In genomic region chr15:32536507-32537172, GRCh38 we compare ENCODE assay signal across 8 cellular contexts. TPM values are rescaled to one million over a fixed set of nuclear protein-coding genes. Genes with fewer than 3 reads are reported as not detected.
DNase-seq lines count a peak whose midpoint lies in the region; ATAC-seq, FAIRE-seq and TF ChIP-seq lines count a peak whose summit lies in the region.
"Not testable (repeated sequence)": the region's sequence is repeated elsewhere in the genome, so short reads cannot be mapped to it uniquely, and the experiment has no call there.

No MANE protein-coding gene starts in this region.

- H4K20me1 ChIP-seq in GM12878 (ENCODE audit: control insufficient read depth, insufficient read depth); osteoblast (ENCODE audit: insufficient read depth, low read length): not testable (repeated sequence)

- not testable (repeated sequence) for H3K79me2 ChIP-seq in GM12878 (ENCODE audit: control insufficient read depth, insufficient read depth, low read length); osteoblast (ENCODE audit: insufficient read depth, low read length)

- H3K36me3 ChIP-seq in GM12878 (ENCODE audit: control insufficient read depth in 2 of 2, insufficient read depth in 2 of 2, low read length in 1 of 2); left ventricle myocardium inferior; osteoblast (ENCODE audit: insufficient read depth, low read length): not testable (repeated sequence)

- in situ Hi-C loops in GM12878 (cut with MboI), result not testable (repeated sequence)

- POLR2A ChIA-PET in GM12878 (lab: Charles Lee), result not testable (repeated sequence)

- not testable (repeated sequence) for TF ChIP-seq EP300 in GM12878 (IDR thresholded peaks at IDR 0.05; ENCODE audit: borderline replicate concordance in 1 of 2, control insufficient read depth in 1 of 2, low read depth in 2 of 2, low read length in 2 of 2)

- intact Hi-C loops in GM12878 (cut with micrococcal nuclease; ENCODE audit: unreplicated experiment); left ventricle myocardium inferior (cut with micrococcal nuclease): not testable (repeated sequence)

- TF ChIP-seq CTCF in GM12878 (IDR thresholded peaks at IDR 0.05 in 2 of 3, conservative IDR thresholded peaks at IDR 0.05 in 1 of 3; ENCODE audit: control insufficient read depth in 2 of 3, extremely low read depth in 1 of 3, insufficient read depth in 1 of 3, low read depth in 3 of 3, low read length in 3 of 3); left ventricle myocardium inferior (IDR thresholded peaks at IDR 0.05; ENCODE audit: borderline replicate concordance); osteoblast (IDR thresholded peaks at IDR 0.05; ENCODE audit: extremely low read depth, low read depth, low read length): not testable (repeated sequence)

- not testable (repeated sequence) for H3K27ac ChIP-seq in GM12878 (ENCODE audit: control insufficient read depth, insufficient read depth); osteoblast (ENCODE audit: low read depth, low read length)
- peak overlapping the region; percentile 91 for H3K27ac ChIP-seq in left ventricle myocardium inferior (replicated peaks)

- not testable (repeated sequence) for H3K4me2 ChIP-seq in GM12878 (ENCODE audit: control insufficient read depth, insufficient read depth)
- H3K4me2 ChIP-seq in osteoblast (ENCODE audit: insufficient read depth, low read length), result peak overlapping the region; percentile 67

- H3K4me1 ChIP-seq in GM12878 (ENCODE audit: control insufficient read depth, insufficient read depth, low read length); left ventricle myocardium inferior; osteoblast (ENCODE audit: insufficient read depth, low read length): not testable (repeated sequence)

- SMC1A ChIA-PET in GM12878 (lab: Charles Lee; ENCODE audit: uncharacterized antibody, unreplicated experiment), result not testable (repeated sequence)

- not testable (repeated sequence) for BruUV-seq in GM12878 (replicated peaks; lab: Mats Ljungman, UMichigan)

- not testable (repeated sequence) for H3K9me3 ChIP-seq in GM12878 (replicated peaks; ENCODE audit: control insufficient read depth, insufficient read depth, low read length); left ventricle myocardium inferior (replicated peaks); osteoblast (ENCODE audit: low read depth, low read length)

- ATAC-seq in GM21723 (IDR thresholded peaks at IDR 0.05; ENCODE audit: unreplicated experiment) (peak; percentile 84), HG03565 (IDR thresholded peaks at IDR 0.05; ENCODE audit: unreplicated experiment) (peak; percentile 59), GM12878 (peak; percentile 97)
- ATAC-seq in activated CD4-positive, CD25-positive, alpha-beta regulatory T cell treated with anti-CD3 and anti-CD28 coated beads, Interleukin-2, amount 50 U/mL, for 24 hours, result peak; percentile 91

- H2AFZ ChIP-seq in GM12878 (ENCODE audit: control insufficient read depth, low read depth, low read length), result peak overlapping the region; percentile 34; the same call in 1 of the 2 replicates
- not testable (repeated sequence) for H2AFZ ChIP-seq in osteoblast (ENCODE audit: low read length)

- DNase-seq in Daoy (ENCODE audit: low read depth) (peak; percentile 20), left ventricle myocardium inferior (peak; percentile 54)
- DNase-seq in GM12878 (ENCODE audit: low read depth, low spot score); osteoblast (ENCODE audit: insufficient read length, low spot score, missing footprints): not testable (repeated sequence)
- DNase-seq in stimulated activated CD8-positive, alpha-beta memory T cell treated with anti-CD3 and anti-CD28 coated beads, Interleukin-7, amount 100 ng/mL, for 4 hours (ENCODE audit: low read depth in 2 of 2), result peak; percentile 3 to 7

- not testable (repeated sequence) for TF ChIP-seq RAD21 in GM12878 (IDR thresholded peaks at IDR 0.05; ENCODE audit: insufficient read depth, low read depth, low read length)

- 2% methylated on average over 9 of the region's 61 CpGs for WGBS in GM12878 (ENCODE audit: insufficient coverage, insufficient replicate concordance, low lambda C conversion rate, missing lambda C conversion rate)

- not testable (repeated sequence) for FAIRE-seq in GM12878 (lab: Jason Lieb, UNC)

- CTCF ChIA-PET in GM12878 (lab: Yijun Ruan, JAX), result not testable (repeated sequence)

- RAD21 ChIA-PET in GM12878 (lab: Charles Lee; ENCODE audit: unreplicated experiment), result not testable (repeated sequence)

- not testable (repeated sequence) for H3K27me3 ChIP-seq in GM12878 (replicated peaks in 1 of 2; ENCODE audit: control insufficient read depth in 2 of 2, insufficient read depth in 2 of 2, low read length in 1 of 2); left ventricle myocardium inferior (ENCODE audit: low read depth); osteoblast (ENCODE audit: insufficient read depth, low read length)

- H3K4me3 ChIP-seq in GM12878, result not testable (repeated sequence)
- H3K4me3 ChIP-seq in left ventricle myocardium inferior, result peak overlapping the region; percentile 70
- peak overlapping the region; percentile 66 for H3K4me3 ChIP-seq in osteoblast (ENCODE audit: insufficient read depth, low read length)

- not testable (repeated sequence) for TF ChIP-seq POLR2A in GM12878 (IDR thresholded peaks at IDR 0.05; ENCODE audit: low read depth, low read length)

- not testable (repeated sequence) for H3K9ac ChIP-seq in GM12878 (ENCODE audit: control insufficient read depth, insufficient read depth, low read length)

RNA-seq across cellular contexts. Expression of gene GOLGA8N, which starts 56.6 kb away (rescaled TPM):
- total RNA-seq in Daoy (2014; rRNA removed; shearing (Covaris generic)), result 0.23 and 0.51 TPM in 2 replicates
- 1.9 and 2.2 TPM in 2 replicates for total RNA-seq in GM12878 (2013; cell fraction: nucleolus; rRNA removed)
- 0.17 and 0.71 TPM in 2 replicates for total RNA-seq in GM12878 (2014; rRNA removed)
- total RNA-seq in GM12878 (2014; rRNA removed; fragmentation: Illumina TruSeq; extraction: Trizol), result 0.13 and 0.23 TPM in 2 replicates
- 0.27 and 0.33 TPM in 2 replicates for total RNA-seq in GM12878 (2021)
- polyA plus RNA-seq in GM12878 (2011; ENCODE audit: low read depth), result 0.52 TPM
- polyA plus RNA-seq in GM12878 (2011; rRNA removed), result 0.23 and 0.36 TPM in 2 replicates
- polyA plus RNA-seq in GM12878 (2011; cell fraction: cytosol; rRNA removed), result 0.12 and 0.20 TPM in 2 replicates
- 1.0 and 2.8 TPM in 2 replicates for polyA plus RNA-seq in GM12878 (2011; cell fraction: nucleus; rRNA removed)
- polyA plus RNA-seq in GM12878 (2012), result 1.1 and 1.9 TPM in 2 replicates
- polyA plus RNA-seq in GM12878 (2014; fragmentation: Illumina TruSeq; extraction: Trizol), result 0.13 and 0.44 TPM in 2 replicates
- polyA plus RNA-seq in GM12878 (2014; fragmentation: Nextera tagmentation; extraction: Ambion mirVana), result under 1 TPM; 0.02 to 0.05 TPM
- 0.13 and 0.22 TPM in 2 replicates for polyA plus RNA-seq in GM12878 (2014; rRNA removed)
- under 1 TPM; 0.23 to 0.30 TPM for polyA plus RNA-seq in GM12878 (2016; fragmentation: Nextera tagmentation; extraction: Ambion mirVana)
- polyA minus RNA-seq in GM12878 (2011; rRNA and poly(A)+ RNA removed), result 0.57 TPM in 1 of 2 replicates, not detected in the other
- polyA minus RNA-seq in GM12878 (2011; cell fraction: cytosol; rRNA and poly(A)+ RNA removed), result not detected in 2 replicates
- 0.48 TPM in 2 replicates for polyA minus RNA-seq in GM12878 (2011; cell fraction: nucleus; rRNA and poly(A)+ RNA removed)
- 10.9 TPM for total RNA-seq in left ventricle myocardium inferior
- total RNA-seq in osteoblast, result 4.7 and 5.0 TPM in 2 replicates
